8 cellular contexts compared by ENCODE assay signal in the genomic region with DNA sequence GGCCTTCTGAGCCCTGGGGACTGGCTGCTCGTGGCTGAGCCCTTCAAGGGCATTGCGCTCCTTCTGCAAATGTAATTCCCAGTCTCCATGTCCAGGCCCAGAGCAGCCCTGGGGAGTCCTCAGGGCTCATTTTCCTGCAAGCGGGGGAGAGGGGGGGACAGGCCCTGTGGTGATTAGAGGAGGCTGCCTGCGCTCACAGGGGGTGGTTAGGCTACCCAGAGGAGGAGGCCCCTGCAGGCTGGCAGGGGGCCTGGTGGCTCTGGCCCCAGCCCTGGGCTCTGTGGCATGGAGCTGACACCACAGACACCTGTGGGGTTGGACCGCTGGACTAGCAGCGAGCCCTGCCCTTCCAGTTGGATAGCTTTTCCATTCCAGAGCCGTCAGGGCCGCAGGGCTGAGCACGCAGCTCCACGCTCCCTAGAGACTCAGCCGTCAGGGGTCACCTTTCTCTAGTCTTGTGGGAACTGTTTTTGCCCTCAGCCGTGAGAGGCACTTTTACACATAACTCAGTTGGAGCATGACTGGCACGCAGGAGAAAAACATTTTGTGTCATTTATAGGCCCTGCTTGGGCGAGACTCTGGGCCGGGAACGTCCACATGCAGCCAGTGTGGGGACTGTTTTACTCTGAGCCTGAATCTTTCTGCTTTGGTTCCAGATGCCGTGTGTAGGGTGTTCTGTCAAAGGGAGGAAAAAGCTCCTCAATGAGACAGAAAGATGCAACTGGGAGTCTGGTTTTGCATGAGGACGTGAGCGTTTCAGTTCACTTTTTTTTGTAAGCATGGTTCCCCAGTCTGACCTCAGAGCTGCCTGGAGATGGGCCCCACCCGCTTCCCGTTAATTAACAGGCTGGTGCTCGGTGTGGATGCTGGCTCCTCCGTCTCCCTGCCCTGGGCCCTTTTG. TPM values are rescaled to one million over a fixed set of nuclear protein-coding genes. Genes with fewer than 3 reads are reported as not detected.
DNase-seq lines count a peak whose midpoint lies in the region; ATAC-seq and TF ChIP-seq lines count a peak whose summit lies in the region.

No MANE protein-coding gene starts in this region.

- no peaks in the 10 kb centered on the region for H3K27me3 ChIP-seq in GM23248 (replicated peaks; ENCODE audit: insufficient read depth)
- no peaks in the 10 kb centered on the region for H3K27me3 ChIP-seq in right atrium auricular region
- H3K27me3 ChIP-seq in uterus: no peaks in the 10 kb centered on the region

- no peaks in the 10 kb centered on the region for H4K20me1 ChIP-seq in GM23248 (ENCODE audit: insufficient read depth)

- no peak for TF ChIP-seq CTCF in right atrium auricular region (IDR thresholded peaks at IDR 0.05)
- no peak for TF ChIP-seq CTCF in uterus (IDR thresholded peaks at IDR 0.05)

- no peak overlapping the region for H3K4me2 ChIP-seq in GM23248 (ENCODE audit: unreplicated experiment)

- H3K9me2 ChIP-seq in GM23248 (ENCODE audit: insufficient read depth): no peaks in the 10 kb centered on the region

- WGBS in GM23248 (ENCODE audit: low coverage in 1 of 2, low lambda C conversion rate in 2 of 2, missing lambda C conversion rate in 2 of 2), 2 experiments: 59 to 60% methylated on average over 22 of the region's 23 CpGs

- DNase-seq in GM23248 (peak; percentile 32), NOMO-1 treated with dmso at 0.1 percent for 144 hours (lab: John Stamatoyannopoulos, UW; ENCODE audit: unreplicated experiment) (peak; percentile 80), right atrium auricular region (ENCODE audit: low spot score) (peak; percentile 72), uterus (no peak), COLO829 (ENCODE audit: low spot score) (no peak)
- no peak for DNase-seq in activated CD4-positive, alpha-beta T cell treated with anti-CD3 and anti-CD28 coated beads, Interleukin-2, amount 50 U/mL, for 1 hour
- no peak for DNase-seq in stimulated activated CD8-positive, alpha-beta memory T cell treated with anti-CD3 and anti-CD28 coated beads, Interleukin-4, amount 100 ng/mL, for 48 hours

- ATAC-seq in GM18498 (IDR thresholded peaks at IDR 0.05; ENCODE audit: unreplicated experiment): peak; percentile 78

- no peaks in the 10 kb centered on the region for H3K36me3 ChIP-seq in GM23248 (ENCODE audit: low read depth)
- H3K36me3 ChIP-seq in right atrium auricular region: peaks cover 25% of the 10 kb centered on the region
- H3K36me3 ChIP-seq in uterus: no peaks in the 10 kb centered on the region

- peaks cover 15% of the 10 kb centered on the region for H3K4me1 ChIP-seq in GM23248 (ENCODE audit: insufficient read depth)
- peaks cover 0 to 61% of the 10 kb centered on the region in 2 donors for H3K4me1 ChIP-seq in right atrium auricular region
- peaks cover 0 to 45% of the 10 kb centered on the region in 2 donors for H3K4me1 ChIP-seq in uterus

- in situ Hi-C loops in GM23248 (cut with MboI): no loop called here

- TF ChIP-seq POLR2A in uterus (IDR thresholded peaks at IDR 0.05): no peak

- intact Hi-C loops in uterus (cut with DNase I; ENCODE audit: low total_unique reads): no loop called here

- H3K9me3 ChIP-seq in GM23248 (ENCODE audit: low read depth): no peaks in the 10 kb centered on the region
- H3K9me3 ChIP-seq in right atrium auricular region: no peaks in the 10 kb centered on the region
- H3K9me3 ChIP-seq in uterus: no peaks in the 10 kb centered on the region

- H3K4me3 ChIP-seq in GM23248: no peak overlapping the region
- H3K4me3 ChIP-seq in right atrium auricular region: no peak overlapping the region
- H3K4me3 ChIP-seq in uterus: no peak overlapping the region

- no peaks in the 10 kb centered on the region for H3K79me2 ChIP-seq in GM23248 (ENCODE audit: insufficient read depth)

- H3K27ac ChIP-seq in GM23248 (no peak overlapping the region), right atrium auricular region (peak overlapping the region; percentile 86 to 93), uterus (peak overlapping the region; percentile 57 to 71)

- no peak overlapping the region for H2AFZ ChIP-seq in GM23248

- no peaks in the 10 kb centered on the region for H3F3A ChIP-seq in GM23248 (ENCODE audit: insufficient read depth)

- no peak overlapping the region for H3K9ac ChIP-seq in GM23248

RNA-seq across cellular contexts. Expression of a gene that starts 58.1 kb away (rescaled TPM):
- total RNA-seq in GM23248 (2014; rRNA removed; shearing (Covaris generic)): 3.0 and 4.3 TPM in 2 replicates
- 2.1 and 3.0 TPM in 2 replicates for polyA plus RNA-seq in GM23248 (2016; fragmentation: Nextera tagmentation; extraction: Ambion mirVana)
- total RNA-seq in right atrium auricular region (10 to 100 TPM; 34.6 to 60.9 TPM), uterus (10 to 100 TPM; 19.1 to 86.2 (median 43.9) TPM)

Comparison
In these comparisons a context has a peak if more than half of its experiments do, and no peak if none do; other contexts are left out.
1. DNase-seq: peak in GM23248 (single experiment), NOMO-1 treated with dmso at 0.1 percent for 144 hours (single experiment) and right atrium auricular region (single experiment); none in uterus (0 of 2), activated CD4-positive, alpha-beta T cell treated with anti-CD3 and anti-CD28 coated beads, Interleukin-2, amount 50 U/mL, for 1 hour (single experiment), stimulated activated CD8-positive, alpha-beta memory T cell treated with anti-CD3 and anti-CD28 coated beads, Interleukin-4, amount 100 ng/mL, for 48 hours (single experiment) and COLO829 (single experiment).